Comparison of ENCODE assay signal across 13 cellular contexts in the genomic region with DNA sequence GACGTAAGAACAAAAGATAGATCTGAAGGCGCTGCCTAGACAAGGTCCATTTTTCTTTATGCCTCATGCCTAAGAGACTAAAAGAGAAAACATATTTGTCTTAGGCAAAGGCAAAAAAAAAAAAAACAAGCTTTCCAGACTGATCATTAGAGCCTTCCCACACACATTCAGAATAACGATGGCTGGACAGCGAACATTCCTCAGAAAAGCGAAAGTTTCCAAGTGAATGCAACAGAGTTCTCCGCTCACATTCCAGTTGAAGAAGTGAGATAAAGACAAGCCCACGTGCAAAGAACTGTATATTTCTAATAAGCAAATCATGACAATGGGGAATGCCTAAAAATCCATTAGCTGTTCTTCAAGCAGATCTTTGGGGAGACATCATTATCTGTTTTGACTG.
DNase-seq lines count a peak whose midpoint lies in the region; ATAC-seq, FAIRE-seq and TF ChIP-seq lines count a peak whose summit lies in the region.
"Had no signal": no experiment of that assay in that cellular context is flagged by ENCODE, and none has a peak within 500 bp of the region (broad histone marks: within the 10 kb centered on the region; RNA-seq: fewer than 3 reads in every experiment).

No MANE protein-coding gene starts in this region.

- POLR2A ChIA-PET in naive thymus-derived CD8-positive, alpha-beta T cell (lab: Charles Lee), result no interaction called here

- intact Hi-C loops in breast epithelium (cut with DNase I; ENCODE audit: low total_unique reads), result no loop called here

- no peak overlapping the region for H3K4me3 Mint-ChIP-seq in naive thymus-derived CD8-positive, alpha-beta T cell
- H3K4me3 Mint-ChIP-seq: endodermal cell; T-helper 2 cell treated with Interferon-gamma antibody and Interleukin-4, amounts not matched to agents 5 μg/mL and 100 μg/mL, for 36 hours had no signal

- H3K27me3 Mint-ChIP-seq in naive thymus-derived CD8-positive, alpha-beta T cell, result peaks cover 6 to 29% (median 11%) of the 10 kb centered on the region in 5 donors

- no peak for ATAC-seq in naive thymus-derived CD8-positive, alpha-beta T cell
- ATAC-seq: activated naive CD4-positive, alpha-beta T cell treated with anti-CD3 and anti-CD28 coated beads, Interleukin-2, amount 50 U/mL, for 72 hours; stimulated activated naive CD8-positive, alpha-beta T cell treated with anti-CD3 and anti-CD28 coated beads, Interleukin-15, Interleukin-2, amounts not matched to agents 100 U/mL and 50 U/mL, for 24 hours had no signal

- H3K36me3 ChIP-seq in breast epithelium, result no peaks in the 10 kb centered on the region

- H3K9me3 ChIP-seq in breast epithelium, result no peaks in the 10 kb centered on the region

- TF ChIP-seq CTCF in breast epithelium (IDR thresholded peaks at IDR 0.05), result no peak

- TF ChIP-seq POLR2A in breast epithelium (IDR thresholded peaks at IDR 0.05), result no peak
- no peak for TF ChIP-seq POLR2A in GM12891 (IDR thresholded peaks at IDR 0.05; ENCODE audit: low read depth, low read length)

- no peaks in the 10 kb centered on the region for H3K27me3 ChIP-seq in breast epithelium

- no peak overlapping the region for H3K27ac ChIP-seq in breast epithelium

- H3K36me3 Mint-ChIP-seq in naive thymus-derived CD8-positive, alpha-beta T cell, result no peaks in the 10 kb centered on the region
- H3K36me3 Mint-ChIP-seq: activated naive CD4-positive, alpha-beta T cell treated with anti-CD3 and anti-CD28 coated beads, Interleukin-2, amount 50 U/mL, for 72 hours had no signal

- no peaks in the 10 kb centered on the region for H3K9me3 Mint-ChIP-seq in naive thymus-derived CD8-positive, alpha-beta T cell
- H3K9me3 Mint-ChIP-seq: activated naive CD4-positive, alpha-beta T cell treated with anti-CD3 and anti-CD28 coated beads, Interleukin-2, amount 50 U/mL, for 72 hours; endodermal cell; T-helper 2 cell treated with Interferon-gamma antibody and Interleukin-4, amounts not matched to agents 5 μg/mL and 100 μg/mL, for 36 hours had no signal

- FAIRE-seq in GM12891 (lab: Jason Lieb, UNC), result no peak

- DNase-seq in LHCN-M2 (ENCODE audit: low read depth), result peak; percentile 20
- DNase-seq in breast epithelium (ENCODE audit: low spot score in 2 of 2), result no peak
- DNase-seq in kidney glomerular epithelial cell (lab: John Stamatoyannopoulos, UW), result peak; percentile 22
- DNase-seq in superior temporal gyrus (ENCODE audit: extremely low spot score), result peak; percentile 24
- no peak for DNase-seq in GM12891 (ENCODE audit: insufficient read length, low spot score)
- no peak for DNase-seq in activated CD8-positive, alpha-beta memory T cell treated with anti-CD3 and anti-CD28 coated beads, Interleukin-2, amount 50 U/mL, for 48 hours
- no peak for DNase-seq in naive thymus-derived CD8-positive, alpha-beta T cell
- DNase-seq: activated CD8-positive, alpha-beta memory T cell treated with anti-CD3 and anti-CD28 coated beads for 24 hours; NCI-H2107; stimulated activated naive CD8-positive, alpha-beta T cell treated with anti-CD3 and anti-CD28 coated beads, Interleukin-15, Interleukin-2, amounts not matched to agents 100 U/mL and 50 U/mL, for 24 hours had no signal

- H3K4me3 ChIP-seq in breast epithelium, result peak overlapping the region; percentile 2 to 28 (median 9)

- no peaks in the 10 kb centered on the region for H3K4me1 Mint-ChIP-seq in naive thymus-derived CD8-positive, alpha-beta T cell

- H3K27ac Mint-ChIP-seq in naive thymus-derived CD8-positive, alpha-beta T cell, result no peak overlapping the region
- H3K27ac Mint-ChIP-seq: activated naive CD4-positive, alpha-beta T cell treated with anti-CD3 and anti-CD28 coated beads, Interleukin-2, amount 50 U/mL, for 72 hours; endodermal cell; T-helper 2 cell treated with Interferon-gamma antibody and Interleukin-4, amounts not matched to agents 5 μg/mL and 100 μg/mL, for 36 hours had no signal

- no peaks in the 10 kb centered on the region for H3K4me1 ChIP-seq in breast epithelium

TF ChIP-seq in GM12891, 5 proteins besides CTCF, POLR2A, EP300 and RAD21:
- TF ChIP-seq POLR2AphosphoS5 (IDR thresholded peaks at IDR 0.05; ENCODE audit: low read depth, low read length) (no peak), POU2F2 (IDR thresholded peaks at IDR 0.05; ENCODE audit: low read depth, low read length) (no peak), TAF1 (IDR thresholded peaks at IDR 0.05; ENCODE audit: low read depth, low read length) (no peak), SPI1 (IDR thresholded peaks at IDR 0.05; ENCODE audit: low read depth, low read length) (no peak), PAX5 (IDR thresholded peaks at IDR 0.05; ENCODE audit: insufficient read depth, low read length, severe bottlenecking) (no peak)
TF ChIP-seq in GM12891: peak in this region for 0.

Comparison
In these comparisons a context has a peak if more than half of its experiments do, and no peak if none do; other contexts are left out.
1. DNase-seq: peak in LHCN-M2 (single experiment), kidney glomerular epithelial cell (single experiment) and superior temporal gyrus (single experiment); none in breast epithelium (0 of 2), GM12891 (single experiment), activated CD8-positive, alpha-beta memory T cell treated with anti-CD3 and anti-CD28 coated beads, Interleukin-2, amount 50 U/mL, for 48 hours (single experiment) and naive thymus-derived CD8-positive, alpha-beta T cell (0 of 10).